14 cellular contexts compared by ENCODE assay signal in genomic region chr3:13594146-13594545, GRCh38. TPM values are rescaled to one million over a fixed set of nuclear protein-coding genes. Genes with fewer than 3 reads are reported as not detected.
DNase-seq lines count a peak whose midpoint lies in the region; ATAC-seq and TF ChIP-seq lines count a peak whose summit lies in the region.
"Had no signal": no experiment of that assay in that cellular context is flagged by ENCODE, and none has a peak within 500 bp of the region (broad histone marks: within the 10 kb centered on the region; RNA-seq: fewer than 3 reads in every experiment).

No MANE protein-coding gene starts in this region.

- no peaks in the 10 kb centered on the region for H3K36me3 Mint-ChIP-seq in activated CD4-positive, alpha-beta memory T cell treated with anti-CD3 and anti-CD28 coated beads for 36 hours
- H3K36me3 Mint-ChIP-seq: CD14-positive monocyte; CD8-positive, alpha-beta T cell had no signal

- H3K27ac Mint-ChIP-seq in activated CD4-positive, alpha-beta memory T cell treated with anti-CD3 and anti-CD28 coated beads for 36 hours, result no peak overlapping the region
- H3K27ac Mint-ChIP-seq: CD14-positive monocyte; CD8-positive, alpha-beta T cell had no signal

- no TSS peak for BruUV-seq in PC-9 (replicated peaks; lab: Mats Ljungman, UMichigan)

- H2BK15ac ChIP-seq in mesenchymal stem cell (ENCODE audit: low read depth, poor library complexity, severe bottlenecking), result no peak overlapping the region

- H3K36me3 ChIP-seq in PC-9 (ENCODE audit: low read depth), result no peaks in the 10 kb centered on the region
- H3K36me3 ChIP-seq in mesenchymal stem cell (ENCODE audit: control insufficient read depth in 1 of 2, insufficient read depth in 2 of 2, low read depth in 1 of 2, low read length in 2 of 2), result peaks cover 0 to 23% of the 10 kb centered on the region in 2 experiments
- no peaks in the 10 kb centered on the region for H3K36me3 ChIP-seq in spleen

- no peak overlapping the region for H2BK5ac ChIP-seq in mesenchymal stem cell (ENCODE audit: low read depth, low read length, poor library complexity, severe bottlenecking)

- no peak overlapping the region for H3K18ac ChIP-seq in mesenchymal stem cell (ENCODE audit: low read depth in 1 of 2, low read length in 2 of 2)

- H4K91ac ChIP-seq in mesenchymal stem cell (ENCODE audit: low read length), result no peak overlapping the region

- H3K4ac ChIP-seq in mesenchymal stem cell (ENCODE audit: low read depth in 1 of 2, low read length in 2 of 2), result no peak overlapping the region

- no peak for ATAC-seq in HG03354 (IDR thresholded peaks at IDR 0.05; ENCODE audit: poor library complexity, severe bottlenecking, unreplicated experiment)
- ATAC-seq: CD8-positive, alpha-beta T cell had no signal

- H2AFZ ChIP-seq in PC-9 (no peak overlapping the region), mesenchymal stem cell (ENCODE audit: low read depth, low read length) (no peak overlapping the region)

- peaks cover 10% of the 10 kb centered on the region for H3K27me3 Mint-ChIP-seq in activated CD4-positive, alpha-beta memory T cell treated with anti-CD3 and anti-CD28 coated beads for 36 hours

- peaks cover 19% of the 10 kb centered on the region; the same call in 1 of the 2 replicates for H3F3A ChIP-seq in PC-9 (ENCODE audit: insufficient read depth, low read depth)

- H3K79me1 ChIP-seq in mesenchymal stem cell (replicated peaks; ENCODE audit: low read length, poor library complexity, severe bottlenecking), result no peaks in the 10 kb centered on the region

- H3K4me3 Mint-ChIP-seq in activated CD4-positive, alpha-beta memory T cell treated with anti-CD3 and anti-CD28 coated beads for 36 hours, result no peak overlapping the region
- H3K4me3 Mint-ChIP-seq: CD14-positive monocyte; CD8-positive, alpha-beta T cell had no signal

- no peaks in the 10 kb centered on the region for H3K79me2 ChIP-seq in PC-9 (ENCODE audit: low read depth)

- no peak overlapping the region for H4K8ac ChIP-seq in mesenchymal stem cell (ENCODE audit: low read length)

- H4K20me1 ChIP-seq in PC-9 (ENCODE audit: insufficient read depth), result no peaks in the 10 kb centered on the region

- TF ChIP-seq POLR2A in spleen (IDR thresholded peaks at IDR 0.05), result no peak

- no peak overlapping the region for H2AK5ac ChIP-seq in mesenchymal stem cell (ENCODE audit: low read length, severe bottlenecking)

- H3K4me2 ChIP-seq in PC-9 (no peak overlapping the region; the same call in 1 of the 2 replicates), mesenchymal stem cell (ENCODE audit: low read length, poor library complexity, severe bottlenecking) (no peak overlapping the region)

- 82% methylated on average over 8 of the region's 8 CpGs for WGBS in mesenchymal stem cell
- WGBS in spleen, 5 donors, result 82 to 88% (median 82%) methylated on average over 8 of the region's 8 CpGs

- H2BK120ac ChIP-seq in mesenchymal stem cell (ENCODE audit: low read depth, low read length), result no peak overlapping the region

- H3K4me3 ChIP-seq in PC-9 (no peak overlapping the region), mesenchymal stem cell (ENCODE audit: insufficient read depth in 1 of 2, low read depth in 1 of 2, low read length in 2 of 2) (no peak overlapping the region), spleen (no peak overlapping the region)

- no peak overlapping the region for H2BK12ac ChIP-seq in mesenchymal stem cell (ENCODE audit: low read length in 2 of 2)

- H3K4me1 ChIP-seq in PC-9 (replicated peaks; ENCODE audit: insufficient read depth), result peaks cover 54% of the 10 kb centered on the region
- H3K4me1 ChIP-seq in mesenchymal stem cell (ENCODE audit: control insufficient read depth, insufficient read depth, low read depth, low read length), result peaks cover 22% of the 10 kb centered on the region
- no peaks in the 10 kb centered on the region for H3K4me1 ChIP-seq in spleen

- POLR2A ChIA-PET in PC-9 (lab: Charles Lee; ENCODE audit: unreplicated experiment), result no interaction called here
- POLR2A ChIA-PET in activated CD4-positive, alpha-beta memory T cell treated with anti-CD3 and anti-CD28 coated beads for 36 hours (lab: Charles Lee), result no interaction called here

- H3K4me1 Mint-ChIP-seq in activated CD4-positive, alpha-beta memory T cell treated with anti-CD3 and anti-CD28 coated beads for 36 hours (ENCODE audit: low read depth), result no peaks in the 10 kb centered on the region
- H3K4me1 Mint-ChIP-seq: CD14-positive monocyte had no signal

- no peak overlapping the region for H3K14ac ChIP-seq in mesenchymal stem cell (ENCODE audit: low read length in 2 of 2)

- no peak for TF ChIP-seq CTCF in PC-9 (conservative IDR thresholded peaks at IDR 0.05)
- TF ChIP-seq CTCF in spleen (IDR thresholded peaks at IDR 0.05 in 8 of 11, conservative IDR thresholded peaks at IDR 0.05 in 3 of 11), result no peak

- H3K23ac ChIP-seq in mesenchymal stem cell (ENCODE audit: low read length in 2 of 2), result no peak overlapping the region

- CTCF ChIA-PET in PC-9 (lab: Charles Lee), result no interaction called here
- CTCF ChIA-PET in activated CD4-positive, alpha-beta memory T cell treated with anti-CD3 and anti-CD28 coated beads for 36 hours (lab: Charles Lee), result no interaction called here

- H3K9me2 ChIP-seq in PC-9 (ENCODE audit: insufficient read depth), result no peaks in the 10 kb centered on the region

- H3K27me3 ChIP-seq in PC-9 (ENCODE audit: insufficient read depth, low read depth), result no peaks in the 10 kb centered on the region
- H3K27me3 ChIP-seq in mesenchymal stem cell (ENCODE audit: control insufficient read depth in 1 of 2, insufficient read depth in 1 of 2, low read length in 2 of 2), result peaks cover 0 to 24% of the 10 kb centered on the region in 2 experiments
- H3K27me3 ChIP-seq in spleen (replicated peaks in 1 of 7), result peaks cover 0 to 18% (median 0%) of the 10 kb centered on the region in 7 donors

- peak overlapping the region; percentile 23 for H3K9ac ChIP-seq in mesenchymal stem cell (ENCODE audit: low read length)

- H3K27ac ChIP-seq in PC-9 (peak overlapping the region; percentile 60; the same call in 1 of the 2 replicates), mesenchymal stem cell (ENCODE audit: low read length, poor library complexity, severe bottlenecking) (no peak overlapping the region), spleen (no peak overlapping the region)
- H3K27ac ChIP-seq: 22Rv1 had no signal

- peak; percentile 55 for DNase-seq in activated effector memory CD4-positive, alpha-beta T cell treated with anti-CD3 and anti-CD28 coated beads, Interleukin-2, amount 50 U/mL, for 16 hours
- DNase-seq in activated effector memory CD4-positive, alpha-beta T cell treated with Interleukin-2 at 50 U/mL for 16 hours, result no peak
- DNase-seq in PC-9 (no peak), mesenchymal stem cell (no peak), spleen (peak; percentile 51), SIG-M5 treated with dmso at 0.1 percent for 504 hours (lab: John Stamatoyannopoulos, UW; ENCODE audit: unreplicated experiment) (no peak)
- no peak for DNase-seq in activated CD4-positive, alpha-beta memory T cell treated with anti-CD3 and anti-CD28 coated beads for 36 hours
- DNase-seq: CD8-positive, alpha-beta T cell; COR-L47; DND-41; GDM1 had no signal

- intact Hi-C loops in PC-9 (cut with micrococcal nuclease; ENCODE audit: unreplicated experiment), result no loop called here
- intact Hi-C loops in spleen (cut with DNase I; ENCODE audit: low total_unique reads), result no loop called here
- intact Hi-C loops in activated CD4-positive, alpha-beta memory T cell treated with anti-CD3 and anti-CD28 coated beads for 36 hours (cut with micrococcal nuclease), result no loop called here

- no peaks in the 10 kb centered on the region for H3K9me3 Mint-ChIP-seq in activated CD4-positive, alpha-beta memory T cell treated with anti-CD3 and anti-CD28 coated beads for 36 hours
- H3K9me3 Mint-ChIP-seq: CD14-positive monocyte; CD8-positive, alpha-beta T cell had no signal

- H3K9me3 ChIP-seq in PC-9 (ENCODE audit: insufficient read depth, low read depth), result no peaks in the 10 kb centered on the region
- H3K9me3 ChIP-seq in mesenchymal stem cell (ENCODE audit: control insufficient read depth, low read length), result no peaks in the 10 kb centered on the region
- H3K9me3 ChIP-seq in spleen, result no peaks in the 10 kb centered on the region

RNA-seq across cellular contexts. Expression of gene FBLN2, which starts 45.2 kb away (rescaled TPM):
- 0.57 and 1.8 TPM in 2 replicates for total RNA-seq in PC-9 (2021)
- 39.0 TPM for polyA plus RNA-seq in mesenchymal stem cell (2013, experiment 1 of 2)
- polyA plus RNA-seq in mesenchymal stem cell (2013, experiment 2 of 2), result 37.8 TPM
- 10 to 100 TPM in 4 of 7 donors, 1 to 10 TPM in 3; 6.1 to 28.2 (median 17.4) TPM for total RNA-seq in spleen
- polyA plus RNA-seq in spleen, result 10 to 100 TPM in 1 of 3 donors, 1 to 10 TPM in 2; 8.9 to 15.9 (median 9.1) TPM
- total RNA-seq in activated CD4-positive, alpha-beta memory T cell treated with anti-CD3 and anti-CD28 coated beads for 36 hours, result not detected
- polyA plus RNA-seq: CD14-positive monocyte had no signal

Comparison
In these comparisons a context has a peak if more than half of its experiments do, and no peak if none do; other contexts are left out.
1. DNase-seq: peak in activated effector memory CD4-positive, alpha-beta T cell treated with anti-CD3 and anti-CD28 coated beads, Interleukin-2, amount 50 U/mL, for 16 hours (single experiment) and spleen (single experiment); none in activated effector memory CD4-positive, alpha-beta T cell treated with Interleukin-2 at 50 U/mL for 16 hours (single experiment), PC-9 (0 of 2), mesenchymal stem cell (single experiment), activated CD4-positive, alpha-beta memory T cell treated with anti-CD3 and anti-CD28 coated beads for 36 hours (single experiment) and SIG-M5 treated with dmso at 0.1 percent for 504 hours (single experiment).